ENCODE assay signal across 3 cellular contexts in genomic region chr16:50190292-50190691, GRCh38.
TF ChIP-seq lines count a peak whose summit lies in the region.

No MANE protein-coding gene starts in this region.

TF ChIP-seq in A549, 52 proteins besides CTCF, POLR2A, EP300 and RAD21:
- no peak for TF ChIP-seq CBX2 (IDR thresholded peaks at IDR 0.05; ENCODE audit: borderline replicate concordance, low read depth)
- peak; percentile 60 for TF ChIP-seq MAFK (IDR thresholded peaks at IDR 0.05; ENCODE audit: partially characterized antibody)

TF ChIP-seq in HEK293, 187 proteins besides CTCF, POLR2A, EP300 and RAD21:
- TF ChIP-seq KLF8 (tag by site-specific recombination; IDR thresholded peaks at IDR 0.05): no peak
- peak; percentile 75 for TF ChIP-seq SCRT2 (tag by site-specific recombination; IDR thresholded peaks at IDR 0.05)
- peak; percentile 47; the same call in 1 of the 2 replicates for TF ChIP-seq SCRT1 (tag by site-specific recombination; IDR thresholded peaks at IDR 0.05; ENCODE audit: borderline replicate concordance)
- TF ChIP-seq ZNF560 (tag by site-specific recombination; IDR thresholded peaks at IDR 0.05; ENCODE audit: borderline replicate concordance): no peak
- no peak for TF ChIP-seq ZSCAN16 (tag by site-specific recombination; IDR thresholded peaks at IDR 0.05)
- TF ChIP-seq SP7 (tag by site-specific recombination; IDR thresholded peaks at IDR 0.05): no peak
- no peak for TF ChIP-seq ZFP37 (tag by site-specific recombination; IDR thresholded peaks at IDR 0.05)
- TF ChIP-seq ZFHX2 (tag by site-specific recombination; conservative IDR thresholded peaks at IDR 0.05): no peak

TF ChIP-seq in GM12878, 131 proteins besides CTCF, POLR2A, EP300 and RAD21:
- no peak for TF ChIP-seq TCF12 (IDR thresholded peaks at IDR 0.05; ENCODE audit: low read depth, low read length)
- TF ChIP-seq SKIL (IDR thresholded peaks at IDR 0.05; ENCODE audit: low read depth, poor library complexity, severe bottlenecking): no peak
- TF ChIP-seq BCL11A (IDR thresholded peaks at IDR 0.05; ENCODE audit: low read depth, low read length): no peak
- no peak for TF ChIP-seq SIN3A (IDR thresholded peaks at IDR 0.05; ENCODE audit: low read depth, low read length)
- TF ChIP-seq ZNF217 (IDR thresholded peaks at IDR 0.05): no peak
- TF ChIP-seq HDAC2 (IDR thresholded peaks at IDR 0.05): no peak
- TF ChIP-seq RB1 (IDR thresholded peaks at IDR 0.05; ENCODE audit: borderline replicate concordance): no peak
- no peak for TF ChIP-seq ZNF274 (IDR thresholded peaks at IDR 0.05; ENCODE audit: insufficient read depth, insufficient read length)
- no peak for TF ChIP-seq LARP7 (IDR thresholded peaks at IDR 0.05)
- no peak for TF ChIP-seq ZZZ3 (IDR thresholded peaks at IDR 0.05; ENCODE audit: control insufficient read depth, insufficient read length, low read depth)
- TF ChIP-seq MTA3 (IDR thresholded peaks at IDR 0.05; ENCODE audit: borderline replicate concordance, low read length): no peak
- no peak for TF ChIP-seq CHD2 (IDR thresholded peaks at IDR 0.05; ENCODE audit: borderline replicate concordance, low read depth, low read length)
- TF ChIP-seq NFXL1 (IDR thresholded peaks at IDR 0.05; ENCODE audit: borderline replicate concordance): no peak
- TF ChIP-seq HCFC1 (IDR thresholded peaks at IDR 0.05; ENCODE audit: low read length): no peak
